Comparison of ENCODE assay signal across 19 cellular contexts in the genomic region with DNA sequence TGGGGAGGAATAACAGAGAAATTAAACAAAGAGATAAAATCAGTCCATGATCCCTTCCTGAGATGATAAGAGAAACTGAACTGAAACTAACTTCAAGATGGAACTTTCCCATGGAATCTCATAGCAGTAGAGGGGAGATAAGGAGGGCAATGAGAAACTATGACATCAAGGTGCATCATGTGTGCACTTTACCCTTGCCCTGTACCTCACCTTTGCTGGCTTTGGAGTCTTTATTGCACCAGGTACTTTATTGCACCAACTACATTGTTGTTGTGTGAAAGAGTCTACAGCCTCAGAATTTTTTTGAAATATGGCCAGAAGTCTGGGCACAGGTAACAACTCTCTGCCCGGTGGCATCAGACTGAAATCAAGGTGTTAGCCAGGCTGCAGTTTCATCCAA. TPM values are rescaled to one million over a fixed set of nuclear protein-coding genes. Genes with fewer than 3 reads are reported as not detected.
DNase-seq lines count a peak whose midpoint lies in the region; ATAC-seq and TF ChIP-seq lines count a peak whose summit lies in the region.
"Had no signal": no experiment of that assay in that cellular context is flagged by ENCODE, and none has a peak within 500 bp of the region (broad histone marks: within the 10 kb centered on the region; RNA-seq: fewer than 3 reads in every experiment).

No MANE protein-coding gene starts in this region.

- ATAC-seq in left colon (peak; percentile 100), HG03139 (IDR thresholded peaks at IDR 0.05; ENCODE audit: unreplicated experiment) (no peak), gastrocnemius medialis (no peak)

- no peak overlapping the region for H3K27ac ChIP-seq in gastrocnemius medialis
- H3K27ac ChIP-seq: 22Rv1, BLaER1, C4-2B had no signal

- H3K4me1 Mint-ChIP-seq in T-helper 1 cell treated with Interleukin-12 subunit alpha and Interleukin-12 subunit beta and Interleukin-4 antibody, amounts not matched to agents 30 μg/mL and 1 μg/mL, for 36 hours (ENCODE audit: low read depth) = peaks cover 3% of the 10 kb centered on the region
- H3K4me1 Mint-ChIP-seq in progenitor cell of endocrine pancreas (ENCODE audit: low read depth) = peaks cover 49% of the 10 kb centered on the region

- no peaks in the 10 kb centered on the region for H3K36me3 ChIP-seq in gastrocnemius medialis
- H3K36me3 ChIP-seq: BLaER1, HAP-1 had no signal

- in situ Hi-C loops in gastrocnemius medialis (cut with MboI; ENCODE audit: low sequenced_read_pairs in 4 of 4) = loop anchor here in 2 of 4 donors (10.0 to 25.0 kb wide), 3 partner anchors 251 to 669 kb away; a partner anchor contains a TSS

- peak overlapping the region; percentile 2 for H3K27ac Mint-ChIP-seq in T-helper 1 cell treated with Interleukin-12 subunit alpha and Interleukin-12 subunit beta and Interleukin-4 antibody, amounts not matched to agents 30 μg/mL and 1 μg/mL, for 36 hours
- peak overlapping the region; percentile 79 for H3K27ac Mint-ChIP-seq in progenitor cell of endocrine pancreas
- H3K27ac Mint-ChIP-seq: B cell; CD8-positive, alpha-beta T cell; HFFc6 had no signal

- no peaks in the 10 kb centered on the region for H3K36me3 Mint-ChIP-seq in T-helper 1 cell treated with Interleukin-12 subunit alpha and Interleukin-12 subunit beta and Interleukin-4 antibody, amounts not matched to agents 30 μg/mL and 1 μg/mL, for 36 hours (ENCODE audit: low read depth)
- peaks cover 5% of the 10 kb centered on the region for H3K36me3 Mint-ChIP-seq in progenitor cell of endocrine pancreas (ENCODE audit: insufficient read depth)
- H3K36me3 Mint-ChIP-seq: CD4-positive, CD25-positive, alpha-beta regulatory T cell; CD8-positive, alpha-beta T cell had no signal

- no peaks in the 10 kb centered on the region for H3K4me1 ChIP-seq in gastrocnemius medialis
- H3K4me1 ChIP-seq: BLaER1, HAP-1 had no signal

- no peak for TF ChIP-seq POLR2A in gastrocnemius medialis (IDR thresholded peaks at IDR 0.05)

- DNase-seq in T-helper 1 cell (no peak), left colon (no peak), progenitor cell of endocrine pancreas (ENCODE audit: low spot score, unreplicated experiment) (no peak), GM10266 (ENCODE audit: extremely low spot score) (no peak), NCI-H69 (lab: John Stamatoyannopoulos, UW) (no peak), gastrocnemius medialis (no peak)
- DNase-seq: DMS79, GDM1, GOT3 had no signal

- H3K9me3 ChIP-seq in gastrocnemius medialis = no peaks in the 10 kb centered on the region
- H3K9me3 ChIP-seq: BLaER1, HAP-1 had no signal

- TF ChIP-seq CTCF in progenitor cell of endocrine pancreas (IDR thresholded peaks at IDR 0.05; ENCODE audit: unreplicated experiment) (no peak), GM10266 (IDR thresholded peaks at IDR 0.05; ENCODE audit: control insufficient read depth, insufficient read depth, low read depth, missing control alignments) (no peak), gastrocnemius medialis (IDR thresholded peaks at IDR 0.05 in 4 of 5, conservative IDR thresholded peaks at IDR 0.05 in 1 of 5) (no peak)

- peaks cover 0 to 5% (median 4%) of the 10 kb centered on the region in 3 donors for H3K27me3 ChIP-seq in gastrocnemius medialis
- H3K27me3 ChIP-seq: BLaER1 had no signal

- intact Hi-C loops in left colon (cut with DNase I, micrococcal nuclease) = no loop called here
- intact Hi-C loops in gastrocnemius medialis (cut with DNase I; ENCODE audit: low total_unique reads) = no loop called here

- peaks cover 69% of the 10 kb centered on the region for H3K27me3 Mint-ChIP-seq in T-helper 1 cell treated with Interleukin-12 subunit alpha and Interleukin-12 subunit beta and Interleukin-4 antibody, amounts not matched to agents 30 μg/mL and 1 μg/mL, for 36 hours (ENCODE audit: low read depth)
- H3K27me3 Mint-ChIP-seq in progenitor cell of endocrine pancreas = no peaks in the 10 kb centered on the region

- H3K4me3 Mint-ChIP-seq in T-helper 1 cell treated with Interleukin-12 subunit alpha and Interleukin-12 subunit beta and Interleukin-4 antibody, amounts not matched to agents 30 μg/mL and 1 μg/mL, for 36 hours = no peak overlapping the region
- no peak overlapping the region for H3K4me3 Mint-ChIP-seq in progenitor cell of endocrine pancreas (ENCODE audit: low read depth)
- H3K4me3 Mint-ChIP-seq: B cell; CD4-positive, CD25-positive, alpha-beta regulatory T cell; CD8-positive, alpha-beta T cell; HFFc6 had no signal

- no peaks in the 10 kb centered on the region for H3K9me3 Mint-ChIP-seq in T-helper 1 cell treated with Interleukin-12 subunit alpha and Interleukin-12 subunit beta and Interleukin-4 antibody, amounts not matched to agents 30 μg/mL and 1 μg/mL, for 36 hours
- peaks cover 14% of the 10 kb centered on the region for H3K9me3 Mint-ChIP-seq in progenitor cell of endocrine pancreas (ENCODE audit: low read depth)
- H3K9me3 Mint-ChIP-seq: CD4-positive, CD25-positive, alpha-beta regulatory T cell; CD8-positive, alpha-beta T cell; HFFc6 had no signal

- no peak overlapping the region for H3K4me3 ChIP-seq in gastrocnemius medialis
- H3K4me3 ChIP-seq: BLaER1, HAP-1 had no signal

RNA-seq across cellular contexts. Expression of a gene that starts 11.2 kb away (rescaled TPM):
- total RNA-seq in left colon (10 to 100 TPM; 23.7 to 25.5 TPM), progenitor cell of endocrine pancreas (94.0 and 94.6 TPM in 2 replicates), gastrocnemius medialis (10 to 100 TPM; 19.5 to 25.9 (median 21.9) TPM)

RNA-seq across cellular contexts. Expression of a gene that starts 58.6 kb away (rescaled TPM):
- total RNA-seq in left colon (10 to 100 TPM in 1 of 2 donors, 1 to 10 TPM in 1; 7.1 to 52.2 TPM), progenitor cell of endocrine pancreas (92.9 and 97.9 TPM in 2 replicates), gastrocnemius medialis (1 to 10 TPM in 2 of 4 donors, under 1 TPM in 1, not detected in 1; 0.75 to 2.8 (median 2.5) TPM)
